1 cellular context compared by ENCODE assay signal in genomic region chr14:87899228-87899627, GRCh38.
TF ChIP-seq lines count a peak whose summit lies in the region.

No MANE protein-coding gene starts in this region.

TF ChIP-seq in SK-N-SH, 30 proteins besides CTCF, POLR2A, EP300 and RAD21 (continued from another document):
- TF ChIP-seq PBX3 (IDR thresholded peaks at IDR 0.05) (no peak), ELF1 (IDR thresholded peaks at IDR 0.05) (no peak), GATA2 (CRISPR knock-in tag; IDR thresholded peaks at IDR 0.05) (peak; percentile 70), YY1 (IDR thresholded peaks at IDR 0.05; ENCODE audit: low read depth) (no peak), CHD2 (IDR thresholded peaks at IDR 0.05; ENCODE audit: low read length, partially characterized antibody) (peak; percentile 14)
